Comparison of ENCODE assay signal across 8 cellular contexts in the genomic region with DNA sequence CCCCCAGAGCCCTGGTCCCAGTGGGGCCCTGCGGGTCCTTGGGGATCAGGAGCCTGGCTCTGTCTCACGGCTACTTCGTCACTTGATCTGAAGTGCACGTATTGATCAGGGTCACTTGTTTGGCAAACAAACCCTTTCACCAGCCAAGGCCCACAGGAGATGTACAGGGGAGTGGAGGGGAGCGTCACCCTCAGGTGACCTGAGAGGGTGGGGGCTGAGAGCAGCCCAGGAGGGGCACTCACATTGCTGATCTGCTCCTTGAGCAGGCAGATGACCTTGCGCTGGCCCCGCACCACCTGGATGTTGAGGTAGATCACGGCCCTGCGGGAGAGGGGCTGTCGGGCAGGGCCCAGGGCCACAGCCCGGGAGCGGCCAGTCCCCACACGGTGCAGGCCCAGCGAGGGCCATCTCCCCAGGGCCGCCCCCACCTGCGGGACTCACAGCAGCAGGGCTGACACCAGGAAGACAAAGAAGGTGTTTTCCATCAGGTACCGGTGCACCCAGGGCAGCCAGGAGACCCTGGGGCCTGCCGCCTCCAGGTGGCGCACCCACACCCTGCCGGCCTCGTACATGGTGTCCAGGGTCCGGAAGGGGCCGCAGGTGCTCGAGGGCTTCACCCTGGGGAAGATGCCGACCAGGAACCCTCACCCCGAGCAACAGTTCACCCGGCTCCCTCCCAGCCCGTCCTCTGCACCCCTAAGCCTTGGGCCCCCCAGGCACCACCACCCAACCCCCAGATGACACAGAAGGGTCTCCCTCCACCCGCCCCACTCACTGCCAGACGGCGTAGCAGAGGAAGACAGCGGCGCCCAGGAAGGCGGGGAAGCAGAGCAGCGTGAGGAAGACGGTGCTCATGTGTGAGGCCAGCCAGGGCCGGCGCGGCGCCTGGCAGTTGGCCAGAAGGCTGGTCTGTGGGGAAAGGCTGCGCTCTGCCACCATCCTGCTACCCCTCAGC. TPM values are rescaled to one million over a fixed set of nuclear protein-coding genes. Genes with fewer than 3 reads are reported as not detected.
A peak's percentile ranks its signal among the peaks of the same experiment; 100 is the strongest.
DNase-seq lines count a peak whose midpoint lies in the region; ATAC-seq and TF ChIP-seq lines count a peak whose summit lies in the region.

No MANE protein-coding gene starts in this region.

- TF ChIP-seq CTCF in Calu3 (IDR thresholded peaks at IDR 0.05; ENCODE audit: unreplicated experiment) (peak; percentile 28), LNCaP clone FGC (IDR thresholded peaks at IDR 0.05; ENCODE audit: control insufficient read depth, extremely low read depth, insufficient read depth) (peak; percentile 24; the same call in 1 of the 2 replicates)

- DNase-seq in Calu3 (peak; percentile 47), LNCaP clone FGC (ENCODE audit: low read depth) (no peak), left colon (peak in 1 of 2 donors; percentile 63), NCI-H187 treated with DMSO at 0.1 percent for 48 hours (lab: John Stamatoyannopoulos, UW) (no peak), SKM-1 treated with dmso at 0.1 percent for 144 hours (lab: John Stamatoyannopoulos, UW; ENCODE audit: unreplicated experiment) (no peak)
- no peak for DNase-seq in activated naive CD8-positive, alpha-beta T cell treated with anti-CD3 and anti-CD28 coated beads for 36 hours

- no TSS peak for BruUV-seq in Calu3 (replicated peaks; lab: Mats Ljungman, UMichigan)

- H3K36me3 Mint-ChIP-seq in Calu3 (ENCODE audit: insufficient read depth, unreplicated experiment), result peaks cover 38% of the 10 kb centered on the region
- H3K36me3 Mint-ChIP-seq in activated naive CD8-positive, alpha-beta T cell treated with anti-CD3 and anti-CD28 coated beads for 36 hours, result peaks cover 48% of the 10 kb centered on the region

- intact Hi-C loops in Calu3 (cut with micrococcal nuclease; ENCODE audit: unreplicated experiment), result no loop called here
- intact Hi-C loops in left colon (cut with DNase I, micrococcal nuclease), result loop anchor here (5.0 to 10.0 kb wide), 3 partner anchors 57 to 127 kb away; no protein-coding TSS in a partner anchor

- H3K4me3 ChIP-seq in LNCaP clone FGC (ENCODE audit: low read depth, low read length), result no peak overlapping the region

- no peak overlapping the region for H3K4me3 Mint-ChIP-seq in Calu3 (ENCODE audit: low read depth, unreplicated experiment)
- no peak overlapping the region for H3K4me3 Mint-ChIP-seq in activated naive CD8-positive, alpha-beta T cell treated with anti-CD3 and anti-CD28 coated beads for 36 hours

- no peak overlapping the region for H3K27ac Mint-ChIP-seq in Calu3 (ENCODE audit: unreplicated experiment)
- H3K27ac Mint-ChIP-seq in activated naive CD8-positive, alpha-beta T cell treated with anti-CD3 and anti-CD28 coated beads for 36 hours, result peak overlapping the region; percentile 51

- peaks cover 6% of the 10 kb centered on the region for H3K4me1 Mint-ChIP-seq in Calu3 (ENCODE audit: low read depth, unreplicated experiment)
- H3K4me1 Mint-ChIP-seq in activated naive CD8-positive, alpha-beta T cell treated with anti-CD3 and anti-CD28 coated beads for 36 hours, result peaks cover 53% of the 10 kb centered on the region

- H3K27me3 Mint-ChIP-seq in Calu3 (ENCODE audit: unreplicated experiment), result no peaks in the 10 kb centered on the region
- no peaks in the 10 kb centered on the region for H3K27me3 Mint-ChIP-seq in activated naive CD8-positive, alpha-beta T cell treated with anti-CD3 and anti-CD28 coated beads for 36 hours

- ATAC-seq in left colon (peak; percentile 60), GM21717 (IDR thresholded peaks at IDR 0.05; ENCODE audit: unreplicated experiment) (no peak), GM18909 (IDR thresholded peaks at IDR 0.05; ENCODE audit: poor library complexity, unreplicated experiment) (no peak)

- CTCF ChIA-PET in Calu3 (lab: Charles Lee), result no interaction called here

- no peaks in the 10 kb centered on the region for H3K9me3 Mint-ChIP-seq in Calu3 (ENCODE audit: low read depth, unreplicated experiment)
- H3K9me3 Mint-ChIP-seq in activated naive CD8-positive, alpha-beta T cell treated with anti-CD3 and anti-CD28 coated beads for 36 hours, result no peaks in the 10 kb centered on the region

RNA-seq across cellular contexts. Expression of gene TMC6, which starts 11.3 kb away (rescaled TPM):
- total RNA-seq in Calu3 (2022) (116 and 133 TPM in 2 replicates), left colon (100 to 1,000 TPM in 1 of 2 donors, 10 to 100 TPM in 1; 83.5 to 119 TPM)
- total RNA-seq in activated naive CD8-positive, alpha-beta T cell treated with anti-CD3 and anti-CD28 coated beads for 36 hours, result 100 to 1,000 TPM; 119 to 125 TPM

RNA-seq across cellular contexts. Expression of gene TMC8, which starts 13.3 kb away (rescaled TPM):
- total RNA-seq in Calu3 (2022) (1.1 and 2.1 TPM in 2 replicates), left colon (1 to 10 TPM; 3.4 to 8.8 TPM)
- 100 to 1,000 TPM; 133 to 136 TPM for total RNA-seq in activated naive CD8-positive, alpha-beta T cell treated with anti-CD3 and anti-CD28 coated beads for 36 hours

RNA-seq across cellular contexts. Expression of gene C17orf99, which starts 28.9 kb away (rescaled TPM):
- not detected in 2 replicates for total RNA-seq in Calu3 (2022)
- total RNA-seq in activated naive CD8-positive, alpha-beta T cell treated with anti-CD3 and anti-CD28 coated beads for 36 hours, result not detected
- not detected for total RNA-seq in left colon

RNA-seq across cellular contexts. Expression of gene SYNGR2, which starts 51.1 kb away (rescaled TPM):
- total RNA-seq in Calu3 (2022), result 204 and 229 TPM in 2 replicates
- 100 to 1,000 TPM; 126 to 127 TPM for total RNA-seq in activated naive CD8-positive, alpha-beta T cell treated with anti-CD3 and anti-CD28 coated beads for 36 hours
- total RNA-seq in left colon, result 100 to 1,000 TPM; 173 to 188 TPM

Comparison
In these comparisons a context has a peak if more than half of its experiments do, and no peak if none do; other contexts are left out.
1. RNA of gene TMC8, which starts 13.3 kb away (total RNA-seq): 133 to 136 TPM in activated naive CD8-positive, alpha-beta T cell treated with anti-CD3 and anti-CD28 coated beads for 36 hours; 3.4 to 8.8 TPM in left colon and 1.1 to 2.1 TPM in Calu3; every median in the first group is over 10 times any median in the second.